15 cellular contexts compared by ENCODE assay signal in genomic region chr1:63662846-63663245, GRCh38.
DNase-seq lines count a peak whose midpoint lies in the region; ATAC-seq and TF ChIP-seq lines count a peak whose summit lies in the region.
"Had no signal": no experiment of that assay in that cellular context is flagged by ENCODE, and none has a peak within 500 bp of the region (broad histone marks: within the 10 kb centered on the region; RNA-seq: fewer than 3 reads in every experiment).

No MANE protein-coding gene starts in this region.

- BruUV-seq in Calu3 (replicated peaks; lab: Mats Ljungman, UMichigan): no TSS peak

- CTCF ChIA-PET in Calu3 (lab: Charles Lee): interaction anchor here (0.6 to 2.7 kb wide), 7 partner anchors 12 to 45 kb away, joined by 3 to 18 read pairs (median 3); no protein-coding TSS in a partner anchor

- peaks cover 4% of the 10 kb centered on the region for H3K9me3 ChIP-seq in mesodermal cell (ENCODE audit: control insufficient read depth, low read length)
- H3K9me3 ChIP-seq: adrenal gland had no signal

- H3K27me3 Mint-ChIP-seq in Calu3 (ENCODE audit: unreplicated experiment): no peaks in the 10 kb centered on the region
- H3K27me3 Mint-ChIP-seq: activated CD8-positive, alpha-beta T cell treated with anti-CD3 and anti-CD28 coated beads for 36 hours; naive B cell; stimulated activated naive CD8-positive, alpha-beta T cell treated with anti-CD3 and anti-CD28 coated beads, Interleukin-15, amount 100 ng/mL, for 72 hours had no signal

- no peak for TF ChIP-seq CTCF in Calu3 (IDR thresholded peaks at IDR 0.05; ENCODE audit: unreplicated experiment)

- peaks cover 6% of the 10 kb centered on the region for H3K9me3 Mint-ChIP-seq in Calu3 (ENCODE audit: low read depth, unreplicated experiment)

- H3K4me1 Mint-ChIP-seq in Calu3 (ENCODE audit: low read depth, unreplicated experiment): peaks cover 55% of the 10 kb centered on the region
- H3K4me1 Mint-ChIP-seq: naive B cell; stimulated activated naive CD8-positive, alpha-beta T cell treated with anti-CD3 and anti-CD28 coated beads, Interleukin-15, amount 100 ng/mL, for 72 hours had no signal

- H3K4me3 Mint-ChIP-seq in Calu3 (ENCODE audit: low read depth, unreplicated experiment): peak overlapping the region; percentile 50
- H3K4me3 Mint-ChIP-seq: activated CD8-positive, alpha-beta T cell treated with anti-CD3 and anti-CD28 coated beads for 36 hours; stimulated activated naive CD8-positive, alpha-beta T cell treated with anti-CD3 and anti-CD28 coated beads, Interleukin-15, amount 100 ng/mL, for 72 hours had no signal

- ATAC-seq in HG02759 (IDR thresholded peaks at IDR 0.05; ENCODE audit: unreplicated experiment): no peak
- ATAC-seq in HG02798 (IDR thresholded peaks at IDR 0.05; ENCODE audit: poor library complexity, unreplicated experiment): no peak
- ATAC-seq: activated CD8-positive, alpha-beta T cell treated with anti-CD3 and anti-CD28 coated beads for 36 hours; GM12878 had no signal

- H3K4me1 ChIP-seq in mesodermal cell (ENCODE audit: control insufficient read depth, insufficient read depth, low read length, poor library complexity, severe bottlenecking): peaks cover 17% of the 10 kb centered on the region
- H3K4me1 ChIP-seq: adrenal gland had no signal

- H3K27ac ChIP-seq in mesodermal cell (ENCODE audit: low read depth, low read length, severe bottlenecking): peak overlapping the region; percentile 79

- H3K36me3 Mint-ChIP-seq in Calu3 (ENCODE audit: insufficient read depth, unreplicated experiment): peaks cover 42% of the 10 kb centered on the region

- peak overlapping the region; percentile 99 for H3K27ac Mint-ChIP-seq in Calu3 (ENCODE audit: unreplicated experiment)
- H3K27ac Mint-ChIP-seq: activated CD8-positive, alpha-beta T cell treated with anti-CD3 and anti-CD28 coated beads for 36 hours; stimulated activated naive CD8-positive, alpha-beta T cell treated with anti-CD3 and anti-CD28 coated beads, Interleukin-15, amount 100 ng/mL, for 72 hours had no signal

- intact Hi-C loops in Calu3 (cut with micrococcal nuclease; ENCODE audit: unreplicated experiment): loop anchor here (1.0 to 2.0 kb wide), 3 partner anchors 11 to 42 kb away; no protein-coding TSS in a partner anchor

- DNase-seq in Calu3 (peak; percentile 79), LoVo (ENCODE audit: low spot score) (peak; percentile 44), dermis blood vessel endothelial cell (peak; percentile 15), pons (ENCODE audit: low spot score) (no peak), putamen (ENCODE audit: low spot score) (no peak)
- DNase-seq: activated CD8-positive, alpha-beta T cell treated with anti-CD3 and anti-CD28 coated beads for 36 hours; naive B cell; NCI-H2107; stimulated activated naive CD8-positive, alpha-beta T cell treated with anti-CD3 and anti-CD28 coated beads, Interleukin-15, amount 100 ng/mL, for 72 hours had no signal

- no peaks in the 10 kb centered on the region for H3K36me3 ChIP-seq in mesodermal cell (ENCODE audit: control insufficient read depth, insufficient read depth, low read length)
- H3K36me3 ChIP-seq: adrenal gland had no signal

- no peak overlapping the region for H3K4me3 ChIP-seq in mesodermal cell (ENCODE audit: extremely low read depth, insufficient read depth, low read length, poor library complexity, severe bottlenecking)
- H3K4me3 ChIP-seq: adrenal gland; BLaER1 treated with 17β-estradiol and CSF1 and Interleukin-3, amounts not matched to agents 10 nM and 100 nM; GM12878 had no signal

- 70 to 74% methylated on average over 2 to 4 of the region's 4 CpGs for WGBS in mesodermal cell (ENCODE audit: insufficient coverage in 2 of 2), 2 experiments

Comparison
In these comparisons a context has a peak if more than half of its experiments do, and no peak if none do; other contexts are left out.
1. DNase-seq: peak in Calu3 (single experiment), LoVo (single experiment) and dermis blood vessel endothelial cell (single experiment); none in pons (single experiment) and putamen (single experiment).